In genomic region chr9:136036848-136037247, GRCh38 we compare ENCODE assay signal across 26 cellular contexts.
"Had no signal": no experiment of that assay in that cellular context is flagged by ENCODE, and none has a peak within 500 bp of the region (broad histone marks: within the 10 kb centered on the region; RNA-seq: fewer than 3 reads in every experiment).

No MANE protein-coding gene starts in this region.

- H3K36me3 ChIP-seq: gastrocnemius medialis, lower lobe of right lung had no signal

- H3K4me3 Mint-ChIP-seq: dendritic cell treated with granulocyte-macrophage colony-stimulating factor and Interleukin-4, amounts not matched to agents 40 ng/mL and 50 ng/mL, for 4 days; effector memory CD8-positive, alpha-beta T cell; endodermal cell; mesothelial cell of epicardium; naive B cell; naive thymus-derived CD8-positive, alpha-beta T cell had no signal

- H3K27me3 Mint-ChIP-seq: dendritic cell treated with granulocyte-macrophage colony-stimulating factor and Interleukin-4, amounts not matched to agents 40 ng/mL and 50 ng/mL, for 4 days; effector memory CD8-positive, alpha-beta T cell; naive thymus-derived CD8-positive, alpha-beta T cell had no signal

- H3K9me3 ChIP-seq: gastrocnemius medialis had no signal

- H3K4me3 ChIP-seq: esophagus squamous epithelium, gastrocnemius medialis, heart right ventricle, left lung, lower lobe of right lung, mucosa of descending colon had no signal

- H3K27me3 ChIP-seq: esophagus squamous epithelium, gastrocnemius medialis, heart right ventricle, left lung had no signal

- H3K4me1 Mint-ChIP-seq: endodermal cell, naive B cell had no signal

- H3K27ac Mint-ChIP-seq: dendritic cell treated with granulocyte-macrophage colony-stimulating factor and Interleukin-4, amounts not matched to agents 40 ng/mL and 50 ng/mL, for 4 days; effector memory CD8-positive, alpha-beta T cell; endodermal cell; mesothelial cell of epicardium; naive B cell; naive thymus-derived CD8-positive, alpha-beta T cell had no signal

- DNase-seq: cortex of kidney; effector CD8-positive, alpha-beta T cell; effector memory CD8-positive, alpha-beta T cell; endodermal cell; erythroblast; esophagus squamous epithelium; foreskin fibroblast; foreskin melanocyte; gastrocnemius medialis; glutamatergic neuron; heart right ventricle; hippocampal formation; left cardiac atrium; left lung; left ventricle myocardium superior; lower lobe of right lung; mucosa of descending colon; naive B cell; naive thymus-derived CD8-positive, alpha-beta T cell had no signal

- ATAC-seq: effector memory CD8-positive, alpha-beta T cell; esophagus mucosa; gastrocnemius medialis; heart right ventricle; left lung; left ventricle myocardium superior; lower lobe of right lung; mucosa of descending colon; naive thymus-derived CD8-positive, alpha-beta T cell had no signal

- FAIRE-seq: endometrium, islet of Langerhans, keratinocyte had no signal

- H3K27ac ChIP-seq: epithelial cell of prostate, esophagus squamous epithelium, gastrocnemius medialis, heart right ventricle, left lung, lower lobe of right lung had no signal
